Comparison of ENCODE assay signal across 24 cellular contexts in genomic region chr3:38586546-38587520, GRCh38.
A peak's percentile ranks its signal among the peaks of the same experiment; 100 is the strongest.
DNase-seq lines count a peak whose midpoint lies in the region; ATAC-seq and TF ChIP-seq lines count a peak whose summit lies in the region.
"Had no signal": no experiment of that assay in that cellular context is flagged by ENCODE, and none has a peak within 500 bp of the region (broad histone marks: within the 10 kb centered on the region; RNA-seq: fewer than 3 reads in every experiment).

No MANE protein-coding gene starts in this region.

- no peak for TF ChIP-seq CTCF in breast epithelium (IDR thresholded peaks at IDR 0.05)

- H3K36me3 ChIP-seq in breast epithelium (no peaks in the 10 kb centered on the region), SJCRH30 (no peaks in the 10 kb centered on the region)
- H3K36me3 ChIP-seq: ascending aorta, HAP-1, suprapubic skin had no signal

- no peaks in the 10 kb centered on the region for H3K27me3 Mint-ChIP-seq in stimulated activated naive CD8-positive, alpha-beta T cell treated with anti-CD3 and anti-CD28 coated beads, Interleukin-15, amount 100 ng/mL, for 72 hours
- H3K27me3 Mint-ChIP-seq: activated CD8-positive, alpha-beta T cell treated with anti-CD3 and anti-CD28 coated beads for 36 hours had no signal

- H3K27me3 ChIP-seq in breast epithelium (no peaks in the 10 kb centered on the region), SJCRH30 (no peaks in the 10 kb centered on the region)
- H3K27me3 ChIP-seq: ascending aorta had no signal

- no peak overlapping the region for H3K4me3 ChIP-seq in breast epithelium
- no peak overlapping the region for H3K4me3 ChIP-seq in SJCRH30
- H3K4me3 ChIP-seq: ascending aorta, HAP-1, smooth muscle cell, suprapubic skin had no signal

- no peaks in the 10 kb centered on the region for H3K4me1 Mint-ChIP-seq in stimulated activated naive CD8-positive, alpha-beta T cell treated with anti-CD3 and anti-CD28 coated beads, Interleukin-15, amount 100 ng/mL, for 72 hours
- H3K4me1 Mint-ChIP-seq: activated naive CD4-positive, alpha-beta T cell treated with anti-CD3 and anti-CD28 coated beads, Interleukin-2, amount 50 U/mL, for 24 hours; memory B cell had no signal

- ATAC-seq in stimulated activated naive CD8-positive, alpha-beta T cell treated with anti-CD3 and anti-CD28 coated beads, Interleukin-15, amount 100 ng/mL, for 72 hours: peak; percentile 8
- ATAC-seq in stimulated activated naive CD8-positive, alpha-beta T cell treated with anti-CD3 and anti-CD28 coated beads, Interleukin-15, Interleukin-2, amounts not matched to agents 100 U/mL and 50 U/mL, for 24 hours: no peak
- ATAC-seq: activated CD8-positive, alpha-beta T cell treated with anti-CD3 and anti-CD28 coated beads for 36 hours had no signal

- intact Hi-C loops in posterior vena cava (cut with DNase I): no loop called here
- intact Hi-C loops in breast epithelium (cut with DNase I; ENCODE audit: low total_unique reads): no loop called here

- H3K27ac Mint-ChIP-seq in stimulated activated naive CD8-positive, alpha-beta T cell treated with anti-CD3 and anti-CD28 coated beads, Interleukin-15, amount 100 ng/mL, for 72 hours: no peak overlapping the region
- H3K27ac Mint-ChIP-seq: activated CD8-positive, alpha-beta T cell treated with anti-CD3 and anti-CD28 coated beads for 36 hours; memory B cell; T-helper 2 cell treated with Interferon-gamma antibody and Interleukin-4, amounts not matched to agents 5 μg/mL and 100 μg/mL, for 36 hours had no signal

- H3K9me3 Mint-ChIP-seq in stimulated activated naive CD8-positive, alpha-beta T cell treated with anti-CD3 and anti-CD28 coated beads, Interleukin-15, amount 100 ng/mL, for 72 hours: no peaks in the 10 kb centered on the region
- H3K9me3 Mint-ChIP-seq: activated CD8-positive, alpha-beta T cell treated with anti-CD3 and anti-CD28 coated beads for 36 hours; activated naive CD4-positive, alpha-beta T cell treated with anti-CD3 and anti-CD28 coated beads, Interleukin-2, amount 50 U/mL, for 24 hours; memory B cell; T-helper 2 cell treated with Interferon-gamma antibody and Interleukin-4, amounts not matched to agents 5 μg/mL and 100 μg/mL, for 36 hours had no signal

- no peak overlapping the region for H3K4me3 Mint-ChIP-seq in stimulated activated naive CD8-positive, alpha-beta T cell treated with anti-CD3 and anti-CD28 coated beads, Interleukin-15, amount 100 ng/mL, for 72 hours
- H3K4me3 Mint-ChIP-seq: activated CD8-positive, alpha-beta T cell treated with anti-CD3 and anti-CD28 coated beads for 36 hours; activated naive CD4-positive, alpha-beta T cell treated with anti-CD3 and anti-CD28 coated beads, Interleukin-2, amount 50 U/mL, for 24 hours; memory B cell; T-helper 2 cell treated with Interferon-gamma antibody and Interleukin-4, amounts not matched to agents 5 μg/mL and 100 μg/mL, for 36 hours had no signal

- TF ChIP-seq POLR2A in breast epithelium (IDR thresholded peaks at IDR 0.05): no peak

- no peak for DNase-seq in stimulated activated naive CD8-positive, alpha-beta T cell treated with anti-CD3 and anti-CD28 coated beads, Interleukin-15, amount 100 ng/mL, for 72 hours
- DNase-seq in stimulated activated naive CD8-positive, alpha-beta T cell treated with anti-CD3 and anti-CD28 coated beads, Interleukin-15, Interleukin-2, amounts not matched to agents 100 U/mL and 50 U/mL, for 24 hours: no peak
- peak; percentile 34 for DNase-seq in ecto neural progenitor cell (ENCODE audit: low spot score)
- peak; percentile 68 for DNase-seq in posterior vena cava (ENCODE audit: low spot score)
- DNase-seq in breast epithelium (ENCODE audit: low spot score in 2 of 2): no peak
- no peak for DNase-seq in DMS114 treated with DMSO at 0.1 percent for 48 hours (lab: John Stamatoyannopoulos, UW; ENCODE audit: unreplicated experiment)
- no peak for DNase-seq in SJCRH30
- DNase-seq: activated CD8-positive, alpha-beta T cell treated with anti-CD3 and anti-CD28 coated beads for 36 hours; central memory CD4-positive, alpha-beta T cell; dermis blood vessel endothelial cell; kidney glomerular epithelial cell; NCI-H1092; NCI-H2029; NCI-H345; NCI-H82 had no signal

- H3K4me1 ChIP-seq in breast epithelium: no peaks in the 10 kb centered on the region
- no peaks in the 10 kb centered on the region for H3K4me1 ChIP-seq in SJCRH30
- H3K4me1 ChIP-seq: ascending aorta, HAP-1, suprapubic skin had no signal

- H3K27ac ChIP-seq in breast epithelium (no peak overlapping the region), SJCRH30 (no peak overlapping the region)
- H3K27ac ChIP-seq: ascending aorta, C4-2B, RWPE1, suprapubic skin had no signal

- no peaks in the 10 kb centered on the region for H3K9me3 ChIP-seq in breast epithelium
- no peaks in the 10 kb centered on the region for H3K9me3 ChIP-seq in SJCRH30 (replicated peaks)
- H3K9me3 ChIP-seq: ascending aorta, HAP-1, suprapubic skin had no signal

Comparison
In these comparisons a context has a peak if more than half of its experiments do, and no peak if none do; other contexts are left out.
1. DNase-seq: peak in ecto neural progenitor cell (single experiment) and posterior vena cava (single experiment); none in stimulated activated naive CD8-positive, alpha-beta T cell treated with anti-CD3 and anti-CD28 coated beads, Interleukin-15, amount 100 ng/mL, for 72 hours (0 of 2), stimulated activated naive CD8-positive, alpha-beta T cell treated with anti-CD3 and anti-CD28 coated beads, Interleukin-15, Interleukin-2, amounts not matched to agents 100 U/mL and 50 U/mL, for 24 hours (single experiment), breast epithelium (0 of 2), DMS114 treated with DMSO at 0.1 percent for 48 hours (single experiment) and SJCRH30 (0 of 2).